ENCODE assay signal across 8 cellular contexts in the genomic region with DNA sequence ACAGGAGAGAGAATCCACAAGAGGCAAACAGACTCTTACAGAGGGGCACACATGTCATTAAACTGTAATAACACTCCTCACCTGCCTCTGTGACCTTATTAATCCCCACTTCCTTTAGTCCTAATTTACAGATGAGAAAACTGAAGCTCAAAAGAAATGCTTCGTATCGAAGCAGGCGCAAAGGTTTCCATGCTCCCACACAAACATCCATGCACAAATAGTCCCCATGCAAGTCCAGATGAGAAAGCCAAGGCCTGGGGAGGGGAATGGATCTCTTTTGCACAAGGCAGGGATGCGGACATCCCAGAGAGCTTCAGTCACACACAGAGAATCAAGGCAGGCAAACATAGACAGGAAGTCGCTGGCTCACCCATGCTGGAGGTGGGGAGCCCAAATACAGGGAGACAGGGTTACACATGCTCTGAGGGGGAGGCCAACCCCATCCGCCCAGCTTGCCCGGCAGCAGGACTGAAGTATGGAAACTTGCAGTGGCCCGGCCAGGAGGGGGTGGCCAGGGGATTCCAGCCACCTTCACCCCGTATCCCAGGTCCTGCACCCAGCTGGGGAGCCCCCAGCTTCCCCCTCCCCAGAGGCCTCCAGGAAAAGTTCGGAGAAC. TPM values are rescaled to one million over a fixed set of nuclear protein-coding genes. Genes with fewer than 3 reads are reported as not detected.
DNase-seq lines count a peak whose midpoint lies in the region; ATAC-seq, FAIRE-seq and TF ChIP-seq lines count a peak whose summit lies in the region.

No MANE protein-coding gene starts in this region.

- no peak for DNase-seq in Caco-2
- peak; percentile 27 for DNase-seq in Karpas-422
- no peak for DNase-seq in dorsolateral prefrontal cortex
- peak; percentile 92 for DNase-seq in osteoblast (ENCODE audit: insufficient read length, low spot score, missing footprints)
- DNase-seq in mucosa of gallbladder (ENCODE audit: low spot score), result no peak
- no peak for DNase-seq in mucosa of descending colon
- DNase-seq in NCI-H774 (lab: John Stamatoyannopoulos, UW), result no peak
- no peak for DNase-seq in kidney

- H3K9me3 ChIP-seq in Caco-2 (no peaks in the 10 kb centered on the region), Karpas-422 (ENCODE audit: low read length) (no peaks in the 10 kb centered on the region), osteoblast (ENCODE audit: low read depth, low read length) (no peaks in the 10 kb centered on the region), mucosa of descending colon (no peaks in the 10 kb centered on the region), kidney (ENCODE audit: control insufficient read depth in 1 of 2, low read length in 2 of 2) (no peaks in the 10 kb centered on the region)

- intact Hi-C loops in Caco-2 (cut with micrococcal nuclease; ENCODE audit: unreplicated experiment), result no loop called here
- intact Hi-C loops in dorsolateral prefrontal cortex (cut with DNase I), result loop anchor here in 1 of 2 donors (2.0 to 5.0 kb wide), 2 partner anchors 14 to 51 kb away; a partner anchor contains a TSS
- intact Hi-C loops in mucosa of descending colon (cut with DNase I, micrococcal nuclease), result no loop called here
- intact Hi-C loops in kidney (cut with DNase I), result no loop called here

- no peaks in the 10 kb centered on the region for H3K9me2 ChIP-seq in Karpas-422 (replicated peaks; ENCODE audit: insufficient read depth, low read length)

- H3K27ac ChIP-seq in Karpas-422 (ENCODE audit: low read length) (no peak overlapping the region), dorsolateral prefrontal cortex (peak overlapping the region; percentile 49 to 100 (median 98)), osteoblast (ENCODE audit: low read depth, low read length) (no peak overlapping the region), kidney (ENCODE audit: low read depth in 2 of 2, low read length in 2 of 2) (no peak overlapping the region)

- CTCF ChIA-PET in Caco-2 (lab: Charles Lee), result interaction anchor here (0.7 kb wide), 1 partner anchor 128 kb away, joined by 6 read pairs; no protein-coding TSS in a partner anchor

- peak overlapping the region; percentile 51 for H3K4me3 ChIP-seq in Caco-2 (ENCODE audit: low read depth, low read length)
- H3K4me3 ChIP-seq in Karpas-422 (ENCODE audit: low read length), result no peak overlapping the region
- peak overlapping the region; percentile 28 to 83 (median 64) for H3K4me3 ChIP-seq in dorsolateral prefrontal cortex
- peak overlapping the region; percentile 67 for H3K4me3 ChIP-seq in osteoblast (ENCODE audit: insufficient read depth, low read length)
- H3K4me3 ChIP-seq in mucosa of descending colon, result no peak overlapping the region
- H3K4me3 ChIP-seq in kidney (ENCODE audit: low read length in 2 of 2), result peak overlapping the region in 1 of 2 donors; percentile 35

- ATAC-seq in mucosa of descending colon, result no peak

- H3K27ac Mint-ChIP-seq in Caco-2 (ENCODE audit: unreplicated experiment), result no peak overlapping the region

- H2AFZ ChIP-seq in Karpas-422 (ENCODE audit: low read length), result no peak overlapping the region
- H2AFZ ChIP-seq in osteoblast (ENCODE audit: low read length), result peak overlapping the region; percentile 59

- H3K36me3 ChIP-seq in Caco-2 (ENCODE audit: control insufficient read depth, insufficient read depth, low read length), result no peaks in the 10 kb centered on the region
- no peaks in the 10 kb centered on the region for H3K36me3 ChIP-seq in Karpas-422 (ENCODE audit: insufficient read depth, low read length)
- H3K36me3 ChIP-seq in osteoblast (ENCODE audit: insufficient read depth, low read length), result no peaks in the 10 kb centered on the region
- H3K36me3 ChIP-seq in mucosa of descending colon (ENCODE audit: low read depth), result no peaks in the 10 kb centered on the region
- H3K36me3 ChIP-seq in kidney (ENCODE audit: control insufficient read depth in 1 of 2, insufficient read depth in 2 of 2, low read length in 2 of 2), result no peaks in the 10 kb centered on the region

- TF ChIP-seq CTCF in Caco-2 (IDR thresholded peaks at IDR 0.05; ENCODE audit: insufficient read depth in 1 of 2, low read depth in 1 of 2, low read length in 1 of 2, severe bottlenecking in 1 of 2, unreplicated experiment in 1 of 2) (no peak), dorsolateral prefrontal cortex (IDR thresholded peaks at IDR 0.05 in 54 of 56, conservative IDR thresholded peaks at IDR 0.05 in 2 of 56; ENCODE audit: low read depth in 1 of 56, partially characterized antibody in 56 of 56) (peak in 1 of 56 donors; percentile 21), osteoblast (IDR thresholded peaks at IDR 0.05; ENCODE audit: extremely low read depth, low read depth, low read length) (no peak), mucosa of descending colon (IDR thresholded peaks at IDR 0.05) (no peak), kidney (IDR thresholded peaks at IDR 0.05; ENCODE audit: borderline replicate concordance, extremely low read depth, insufficient read depth) (no peak)

- H3K4me2 ChIP-seq in Karpas-422 (ENCODE audit: low read depth, low read length, poor library complexity, severe bottlenecking), result no peak overlapping the region
- H3K4me2 ChIP-seq in osteoblast (ENCODE audit: insufficient read depth, low read length), result peak overlapping the region; percentile 86

- H3K4me1 Mint-ChIP-seq in Caco-2 (ENCODE audit: low read depth, unreplicated experiment), result peaks cover 8% of the 10 kb centered on the region

- H3K9ac ChIP-seq in Karpas-422 (ENCODE audit: low read length) (no peak overlapping the region), kidney (ENCODE audit: low read length in 2 of 2) (no peak overlapping the region)

- BruUV-seq in Caco-2 (replicated peaks; lab: Mats Ljungman, UMichigan), result no TSS peak

- no peaks in the 10 kb centered on the region for H3K9me3 Mint-ChIP-seq in Caco-2 (ENCODE audit: unreplicated experiment)

- peaks cover 7% of the 10 kb centered on the region; the same call in 1 of the 2 replicates for H3K4me1 ChIP-seq in Caco-2
- no peaks in the 10 kb centered on the region for H3K4me1 ChIP-seq in Karpas-422 (ENCODE audit: low read length)
- peaks cover 18% of the 10 kb centered on the region for H3K4me1 ChIP-seq in osteoblast (ENCODE audit: insufficient read depth, low read length)
- peaks cover 20% of the 10 kb centered on the region for H3K4me1 ChIP-seq in mucosa of descending colon (ENCODE audit: low read depth)
- H3K4me1 ChIP-seq in kidney (ENCODE audit: control insufficient read depth in 1 of 2, insufficient read depth in 1 of 2, low read depth in 1 of 2, low read length in 2 of 2), result peaks cover 4 to 6% of the 10 kb centered on the region in 2 donors

- H3K4me3 Mint-ChIP-seq in Caco-2 (ENCODE audit: unreplicated experiment), result peak overlapping the region; percentile 67

- H3K36me3 Mint-ChIP-seq in Caco-2 (ENCODE audit: insufficient read depth, unreplicated experiment), result no peaks in the 10 kb centered on the region

- peaks cover 5% of the 10 kb centered on the region for H3K27me3 Mint-ChIP-seq in Caco-2 (ENCODE audit: insufficient read depth, unreplicated experiment)

- POLR2A ChIA-PET in Caco-2 (lab: Charles Lee), result interaction anchor here (0.9 kb wide), 1 partner anchor 25 kb away, joined by 5 read pairs; no protein-coding TSS in a partner anchor

- H3K79me2 ChIP-seq in Karpas-422 (ENCODE audit: low read length), result no peaks in the 10 kb centered on the region
- H3K79me2 ChIP-seq in osteoblast (ENCODE audit: insufficient read depth, low read length), result no peaks in the 10 kb centered on the region

- no peak for FAIRE-seq in kidney (lab: Jason Lieb, UNC)

- H3K27me3 ChIP-seq in Caco-2 (replicated peaks; ENCODE audit: control insufficient read depth, insufficient read depth, low read length), result no peaks in the 10 kb centered on the region
- no peaks in the 10 kb centered on the region for H3K27me3 ChIP-seq in Karpas-422 (ENCODE audit: low read length)
- peaks cover 0 to 80% (median 46%) of the 10 kb centered on the region in 45 donors for H3K27me3 ChIP-seq in dorsolateral prefrontal cortex
- peaks cover 34% of the 10 kb centered on the region for H3K27me3 ChIP-seq in osteoblast (ENCODE audit: insufficient read depth, low read length)

- H4K20me1 ChIP-seq in Karpas-422 (ENCODE audit: insufficient read depth, low read depth, low read length) (no peaks in the 10 kb centered on the region), osteoblast (ENCODE audit: insufficient read depth, low read length) (no peaks in the 10 kb centered on the region)

RNA-seq across cellular contexts. Expression of a gene that starts 0.5 kb away (rescaled TPM):
- total RNA-seq in Caco-2 (2022) (0.57 and 0.67 TPM in 2 replicates), dorsolateral prefrontal cortex (10 to 100 TPM in 96 of 120 experiments, 1 to 10 TPM in 24; 2.0 to 89.6 (median 17.6) TPM), osteoblast (0.29 and 0.36 TPM in 2 replicates), mucosa of gallbladder (0.20 TPM), mucosa of descending colon (under 1 TPM in 2 of 3 donors, not detected in 1; 0.23 to 0.31 TPM), kidney (0.69 TPM)
- total RNA-seq in Karpas-422 (2014; rRNA removed; shearing (Covaris generic); ENCODE audit: low replicate concordance), result not detected in 2 replicates
- polyA plus RNA-seq in kidney (ENCODE audit: insufficient read depth, low read depth, low replicate concordance), result 0.84 TPM

RNA-seq across cellular contexts. Expression of a gene that starts 13.6 kb away (rescaled TPM):
- total RNA-seq in Caco-2 (2022) (73.0 and 77.7 TPM in 2 replicates), dorsolateral prefrontal cortex (100 to 1,000 TPM in 1 of 120 experiments, 10 to 100 TPM in 119; 43.6 to 103 (median 63.7) TPM), osteoblast (64.8 and 77.1 TPM in 2 replicates), mucosa of gallbladder (81.7 TPM), mucosa of descending colon (10 to 100 TPM; 57.5 to 75.7 (median 61.0) TPM), kidney (60.8 TPM)
- total RNA-seq in Karpas-422 (2014; rRNA removed; shearing (Covaris generic); ENCODE audit: low replicate concordance), result 25.0 and 53.9 TPM in 2 replicates
- polyA plus RNA-seq in kidney (ENCODE audit: insufficient read depth, low read depth, low replicate concordance), result 79.4 TPM

RNA-seq across cellular contexts. Expression of a gene that starts 26.9 kb away (rescaled TPM):
- total RNA-seq in Caco-2 (2022) (34.3 and 34.6 TPM in 2 replicates), dorsolateral prefrontal cortex (10 to 100 TPM; 28.2 to 67.2 (median 38.9) TPM), osteoblast (11.6 and 12.7 TPM in 2 replicates), mucosa of gallbladder (29.5 TPM), mucosa of descending colon (100 to 1,000 TPM in 1 of 3 donors, 10 to 100 TPM in 2; 63.0 to 119 (median 93.5) TPM), kidney (32.7 TPM)
- total RNA-seq in Karpas-422 (2014; rRNA removed; shearing (Covaris generic); ENCODE audit: low replicate concordance), result 7.0 and 15.2 TPM in 2 replicates
- 91.7 TPM for polyA plus RNA-seq in kidney (ENCODE audit: insufficient read depth, low read depth, low replicate concordance)

RNA-seq across cellular contexts. Expression of a gene that starts 49.0 kb away (rescaled TPM):
- total RNA-seq in Caco-2 (2022) (27.0 and 27.5 TPM in 2 replicates), dorsolateral prefrontal cortex (10 to 100 TPM; 11.3 to 32.1 (median 19.2) TPM), osteoblast (5.4 and 5.9 TPM in 2 replicates), mucosa of gallbladder (21.1 TPM), mucosa of descending colon (10 to 100 TPM; 12.0 to 23.3 (median 17.0) TPM), kidney (29.4 TPM)
- total RNA-seq in Karpas-422 (2014; rRNA removed; shearing (Covaris generic); ENCODE audit: low replicate concordance), result 30.0 and 41.7 TPM in 2 replicates
- polyA plus RNA-seq in kidney (ENCODE audit: insufficient read depth, low read depth, low replicate concordance), result 13.9 TPM

RNA-seq across cellular contexts. Expression of a gene that starts 52.0 kb away (rescaled TPM):
- 5.0 and 5.8 TPM in 2 replicates for total RNA-seq in Caco-2 (2022)
- total RNA-seq in Karpas-422 (2014; rRNA removed; shearing (Covaris generic); ENCODE audit: low replicate concordance), result 2.3 and 3.7 TPM in 2 replicates
- total RNA-seq in dorsolateral prefrontal cortex, result 10 to 100 TPM; 30.4 to 92.0 (median 65.1) TPM
- 4.0 and 5.3 TPM in 2 replicates for total RNA-seq in osteoblast
- 6.2 TPM for total RNA-seq in mucosa of gallbladder
- 10 to 100 TPM in 2 of 3 donors, 1 to 10 TPM in 1; 6.1 to 12.1 (median 11.9) TPM for total RNA-seq in mucosa of descending colon
- 8.8 TPM for total RNA-seq in kidney
- 14.7 TPM for polyA plus RNA-seq in kidney (ENCODE audit: insufficient read depth, low read depth, low replicate concordance)

Comparison
In these comparisons a context has a peak if more than half of its experiments do, and no peak if none do; other contexts are left out.
1. DNase-seq: peak in Karpas-422 (single experiment) and osteoblast (single experiment); none in Caco-2 (0 of 2), dorsolateral prefrontal cortex (0 of 10), mucosa of gallbladder (single experiment), mucosa of descending colon (0 of 3), NCI-H774 (single experiment) and kidney (single experiment).
2. H3K4me3 ChIP-seq: peak in Caco-2 (single experiment), dorsolateral prefrontal cortex (59 of 59) and osteoblast (single experiment); none in Karpas-422 (single experiment) and mucosa of descending colon (single experiment).
3. H3K27ac ChIP-seq: peak in dorsolateral prefrontal cortex (59 of 59); none in Karpas-422 (single experiment), osteoblast (single experiment) and kidney (0 of 2).